Comparison of ENCODE assay signal across 20 cellular contexts in the genomic region with DNA sequence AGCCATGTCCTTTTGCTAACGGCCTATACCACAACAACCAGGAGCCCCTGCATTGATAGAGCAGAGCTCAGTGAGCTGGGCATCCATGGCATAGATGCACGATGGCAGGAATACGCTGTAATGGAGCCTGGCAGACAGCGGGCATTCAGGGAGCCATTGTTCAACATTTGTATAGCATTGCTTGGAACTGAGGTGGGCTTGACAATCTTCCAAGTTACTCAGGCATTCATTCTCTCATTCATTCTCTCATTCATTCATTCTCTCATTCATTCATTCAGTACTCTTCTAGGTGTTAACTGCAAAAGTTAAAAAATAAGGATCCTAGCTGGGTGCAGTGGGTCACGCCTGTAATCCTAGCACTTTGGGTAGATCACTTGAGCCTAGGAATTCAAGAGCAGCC.
DNase-seq lines count a peak whose midpoint lies in the region; ATAC-seq, FAIRE-seq and TF ChIP-seq lines count a peak whose summit lies in the region.
"Had no signal": no experiment of that assay in that cellular context is flagged by ENCODE, and none has a peak within 500 bp of the region (broad histone marks: within the 10 kb centered on the region; RNA-seq: fewer than 3 reads in every experiment).

No MANE protein-coding gene starts in this region.

- H3K9me3 ChIP-seq in left ventricle myocardium inferior (replicated peaks), result no peaks in the 10 kb centered on the region
- no peaks in the 10 kb centered on the region for H3K9me3 ChIP-seq in GM12878 (replicated peaks; ENCODE audit: control insufficient read depth, insufficient read depth, low read length)
- no peaks in the 10 kb centered on the region for H3K9me3 ChIP-seq in subcutaneous abdominal adipose tissue (ENCODE audit: control insufficient read depth in 5 of 5, low read length in 5 of 5)
- H3K9me3 ChIP-seq: BE2C had no signal

- RAD21 ChIA-PET in GM12878 (lab: Charles Lee; ENCODE audit: unreplicated experiment), result interaction anchor here (2.0 kb wide), 1 partner anchor 17 kb away, joined by 6 read pairs; no protein-coding TSS in a partner anchor

- CTCF ChIA-PET in GM12878 (lab: Yijun Ruan, JAX), result interaction anchor here (1.1 to 4.1 kb wide), 3 partner anchors 21 to 174 kb away, joined by 3 to 30 read pairs (median 4); a partner anchor contains a TSS

- H3K9ac ChIP-seq in GM12878 (ENCODE audit: control insufficient read depth, insufficient read depth, low read length), result no peak overlapping the region
- no peak overlapping the region for H3K9ac ChIP-seq in subcutaneous abdominal adipose tissue (ENCODE audit: low read length in 5 of 5)

- POLR2A ChIA-PET in GM12878 (lab: Charles Lee), result interaction anchor here (1.0 kb wide), 1 partner anchor 23 kb away, joined by 3 read pairs; no protein-coding TSS in a partner anchor

- H3K36me3 ChIP-seq in left ventricle myocardium inferior, result peaks cover 47% of the 10 kb centered on the region
- H3K36me3 ChIP-seq in GM12878 (ENCODE audit: control insufficient read depth in 2 of 2, insufficient read depth in 2 of 2, low read length in 1 of 2), result no peaks in the 10 kb centered on the region
- peaks cover 0 to 7% (median 5%) of the 10 kb centered on the region in 5 donors for H3K36me3 ChIP-seq in subcutaneous abdominal adipose tissue (ENCODE audit: control insufficient read depth in 5 of 5, insufficient read depth in 5 of 5, low read length in 5 of 5)
- H3K36me3 ChIP-seq: BE2C had no signal

- no peak for DNase-seq in left ventricle myocardium inferior
- DNase-seq in left cardiac atrium, result no peak
- DNase-seq in GM12878 (ENCODE audit: low read depth, low spot score), result no peak
- DNase-seq in NCI-H510A treated with DMSO at 0.1 percent for 48 hours (lab: John Stamatoyannopoulos, UW), result no peak
- DNase-seq: ACHN; BE2C; C1 segment of cervical spinal cord; CD4-positive, CD25-positive, alpha-beta regulatory T cell; CD8-positive, alpha-beta memory T cell; COR-L47; DMS 273 treated with DMSO at 0.1 percent for 48 hours; DMS53; DND-41; EL; H9 had no signal

- TF ChIP-seq POLR2A in GM12878 (IDR thresholded peaks at IDR 0.05; ENCODE audit: low read depth, low read length), result no peak

- TF ChIP-seq EP300 in GM12878 (IDR thresholded peaks at IDR 0.05; ENCODE audit: borderline replicate concordance in 1 of 2, control insufficient read depth in 1 of 2, low read depth in 2 of 2, low read length in 2 of 2), result no peak

- no peak for TF ChIP-seq RAD21 in GM12878 (IDR thresholded peaks at IDR 0.05; ENCODE audit: insufficient read depth, low read depth, low read length)

- ATAC-seq in left cardiac atrium, result no peak
- no peak for ATAC-seq in GM12878
- no peak for ATAC-seq in GM21423 (IDR thresholded peaks at IDR 0.05; ENCODE audit: unreplicated experiment)
- ATAC-seq: HepG2 had no signal

- H4K20me1 ChIP-seq in GM12878 (ENCODE audit: control insufficient read depth, insufficient read depth), result no peaks in the 10 kb centered on the region

- no peak overlapping the region for H3K4me2 ChIP-seq in GM12878 (ENCODE audit: control insufficient read depth, insufficient read depth)

- intact Hi-C loops in left ventricle myocardium inferior (cut with micrococcal nuclease) (loop anchor here (10.0 kb wide), 1 partner anchor 88 kb away; a partner anchor contains a TSS), left cardiac atrium (cut with DNase I) (loop anchor here in 1 of 2 donors (10.0 kb wide), 1 partner anchor 88 kb away; a partner anchor contains a TSS), GM12878 (cut with micrococcal nuclease; ENCODE audit: unreplicated experiment) (no loop called here)

- FAIRE-seq in GM12878 (lab: Jason Lieb, UNC), result no peak
- FAIRE-seq: GM12892, H1, HepG2 had no signal

- 70% methylated on average over 5 of the region's 5 CpGs for WGBS in GM12878 (ENCODE audit: insufficient coverage, insufficient replicate concordance, low lambda C conversion rate, missing lambda C conversion rate)

- no TSS peak for BruUV-seq in GM12878 (replicated peaks; lab: Mats Ljungman, UMichigan)

- H3K4me3 ChIP-seq in left ventricle myocardium inferior (no peak overlapping the region), GM12878 (no peak overlapping the region), subcutaneous abdominal adipose tissue (ENCODE audit: low read depth in 1 of 5, low read length in 5 of 5) (no peak overlapping the region)

- H3K27ac ChIP-seq in left ventricle myocardium inferior (replicated peaks) (peak overlapping the region; percentile 79), GM12878 (ENCODE audit: control insufficient read depth, insufficient read depth) (no peak overlapping the region), subcutaneous abdominal adipose tissue (ENCODE audit: low read depth, low read length) (peak overlapping the region; percentile 96)

- H3K27me3 ChIP-seq in left ventricle myocardium inferior (ENCODE audit: low read depth) (no peaks in the 10 kb centered on the region), GM12878 (replicated peaks in 1 of 2; ENCODE audit: control insufficient read depth in 2 of 2, insufficient read depth in 2 of 2, low read length in 1 of 2) (no peaks in the 10 kb centered on the region), subcutaneous abdominal adipose tissue (ENCODE audit: control insufficient read depth in 5 of 5, insufficient read depth in 4 of 5, low read length in 5 of 5) (no peaks in the 10 kb centered on the region)
- H3K27me3 ChIP-seq: BE2C had no signal

- in situ Hi-C loops in GM12878 (cut with MboI), result no loop called here

- H3K4me1 ChIP-seq in left ventricle myocardium inferior (peaks cover 70% of the 10 kb centered on the region), GM12878 (ENCODE audit: control insufficient read depth, insufficient read depth, low read length) (peaks cover 12% of the 10 kb centered on the region), subcutaneous abdominal adipose tissue (ENCODE audit: control insufficient read depth in 5 of 5, insufficient read depth in 5 of 5, low read length in 5 of 5) (peaks cover 5 to 36% (median 29%) of the 10 kb centered on the region in 5 donors)
- H3K4me1 ChIP-seq: BE2C had no signal

- SMC1A ChIA-PET in GM12878 (lab: Charles Lee; ENCODE audit: uncharacterized antibody, unreplicated experiment), result interaction anchor here (0.8 to 3.7 kb wide), 6 partner anchors 10 to 89 kb away, joined by 3 to 21 read pairs (median 4); no protein-coding TSS in a partner anchor

- no peak overlapping the region for H2AFZ ChIP-seq in GM12878 (ENCODE audit: control insufficient read depth, low read depth, low read length)

- no peak for TF ChIP-seq CTCF in left ventricle myocardium inferior (IDR thresholded peaks at IDR 0.05; ENCODE audit: borderline replicate concordance)
- no peak for TF ChIP-seq CTCF in GM12878 (IDR thresholded peaks at IDR 0.05 in 2 of 3, conservative IDR thresholded peaks at IDR 0.05 in 1 of 3; ENCODE audit: control insufficient read depth in 2 of 3, extremely low read depth in 1 of 3, insufficient read depth in 1 of 3, low read depth in 3 of 3, low read length in 3 of 3)

- no peaks in the 10 kb centered on the region for H3K79me2 ChIP-seq in GM12878 (ENCODE audit: control insufficient read depth, insufficient read depth, low read length)

TF ChIP-seq in GM12878, 131 proteins besides CTCF, POLR2A, EP300 and RAD21:
- TF ChIP-seq ZNF24 (IDR thresholded peaks at IDR 0.05) (peak; percentile 91), YBX1 (IDR thresholded peaks at IDR 0.05) (no peak), EZH2 (IDR thresholded peaks at IDR 0.05; ENCODE audit: borderline replicate concordance, control insufficient read depth, low read depth, low read length) (no peak)
